Comparison of ENCODE assay signal across 36 cellular contexts in the genomic region with DNA sequence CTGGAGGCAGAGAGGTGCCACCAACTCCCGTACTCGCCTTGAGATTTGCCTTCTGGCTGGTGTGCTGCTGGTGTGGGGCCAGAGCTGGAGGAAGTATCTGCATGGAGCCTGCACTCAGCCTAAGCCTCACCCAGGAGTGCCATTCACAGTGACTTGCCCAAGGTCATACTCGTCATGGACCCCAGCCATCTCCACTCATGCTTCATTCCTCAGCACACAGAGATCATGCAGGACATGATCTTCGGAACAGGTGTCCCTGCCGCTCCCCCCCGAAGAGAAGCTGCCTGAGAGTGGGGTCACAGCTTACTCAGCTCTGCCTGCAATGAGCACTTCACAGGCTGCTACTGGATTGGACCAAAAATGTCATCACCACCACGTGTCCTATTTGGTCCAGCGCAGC.
"Had no signal": no experiment of that assay in that cellular context is flagged by ENCODE, and none has a peak within 500 bp of the region (broad histone marks: within the 10 kb centered on the region; RNA-seq: fewer than 3 reads in every experiment).

No MANE protein-coding gene starts in this region.

- H3K4me1 ChIP-seq: SJCRH30 had no signal

- H3K4me3 Mint-ChIP-seq: activated B cell treated with CpG ODN at 0.5 μM for 24 hours; activated CD4-positive, alpha-beta memory T cell treated with anti-CD3 and anti-CD28 coated beads for 36 hours; activated naive CD4-positive, alpha-beta T cell treated with anti-CD3 and anti-CD28 coated beads for 36 hours; activated T-cell treated with anti-CD3 and anti-CD28 coated beads, Interleukin-2, amount 50 U/mL, for 4 hours; activated T-helper 1 cell treated with anti-CD3 and anti-CD28 coated beads, Interleukin-12 subunit alpha, Interleukin-12 subunit beta, Interleukin-2, Interleukin-4 antibody, amounts not matched to agents 30 ng/mL and 10 ng/mL and 1 ng/mL, durations not matched to agents 14 hours and 24 hours and 36 hours; brain had no signal

- H3K9me3 Mint-ChIP-seq: activated B cell treated with CpG ODN at 0.5 μM for 24 hours; activated CD4-positive, alpha-beta memory T cell treated with anti-CD3 and anti-CD28 coated beads for 36 hours; activated naive CD4-positive, alpha-beta T cell treated with anti-CD3 and anti-CD28 coated beads for 36 hours; activated naive CD4-positive, alpha-beta T cell treated with anti-CD3 and anti-CD28 coated beads, Interleukin-2, amount 50 U/mL, for 72 hours; activated T-cell treated with anti-CD3 and anti-CD28 coated beads, Interleukin-2, amount 50 U/mL, for 4 hours; activated T-helper 1 cell treated with anti-CD3 and anti-CD28 coated beads, Interleukin-12 subunit alpha, Interleukin-12 subunit beta, Interleukin-2, Interleukin-4 antibody, amounts not matched to agents 30 ng/mL and 10 ng/mL and 1 ng/mL, durations not matched to agents 14 hours and 24 hours and 36 hours; brain had no signal

- H3K4me1 Mint-ChIP-seq: activated B cell treated with CpG ODN at 0.5 μM for 24 hours had no signal

- H3K27ac Mint-ChIP-seq: activated B cell treated with CpG ODN at 0.5 μM for 24 hours; activated CD4-positive, alpha-beta memory T cell treated with anti-CD3 and anti-CD28 coated beads for 36 hours; activated naive CD4-positive, alpha-beta T cell treated with anti-CD3 and anti-CD28 coated beads for 36 hours; activated T-helper 1 cell treated with anti-CD3 and anti-CD28 coated beads, Interleukin-12 subunit alpha, Interleukin-12 subunit beta, Interleukin-2, Interleukin-4 antibody, amounts not matched to agents 30 ng/mL and 10 ng/mL and 1 ng/mL, durations not matched to agents 14 hours and 24 hours and 36 hours; brain had no signal

- H3K27ac ChIP-seq: KMS-11, SJCRH30, SK-N-MC had no signal

- H3K36me3 ChIP-seq: adrenal gland, SJCRH30 had no signal

- H3K27me3 ChIP-seq: adrenal gland, SJCRH30 had no signal

- H3K4me2 ChIP-seq: KMS-11 had no signal

- H3K27me3 Mint-ChIP-seq: activated B cell treated with CpG ODN at 0.5 μM for 24 hours; activated CD4-positive, alpha-beta memory T cell treated with anti-CD3 and anti-CD28 coated beads for 36 hours; brain had no signal

- H3K36me3 Mint-ChIP-seq: activated CD4-positive, alpha-beta memory T cell treated with anti-CD3 and anti-CD28 coated beads for 36 hours; activated naive CD4-positive, alpha-beta T cell treated with anti-CD3 and anti-CD28 coated beads, Interleukin-2, amount 50 U/mL, for 72 hours; brain had no signal

- FAIRE-seq: RCC 7860, TTC549 had no signal

- H3K9me3 ChIP-seq: adrenal gland, SJCRH30 had no signal

- DNase-seq: activated B cell treated with CpG ODN at 0.5 μM for 24 hours; activated CD4-positive, alpha-beta memory T cell treated with anti-CD3 and anti-CD28 coated beads for 36 hours; activated CD4-positive, alpha-beta T cell treated with anti-CD3 and anti-CD28 coated beads for 4 hours; activated CD4-positive, alpha-beta T cell treated with anti-CD3 and anti-CD28 coated beads, Interleukin-2, amount 50 U/mL, for 1 hour; activated CD4-positive, CD25-positive, alpha-beta regulatory T cell treated with anti-CD3 and anti-CD28 coated beads, Interleukin-2, amount 50 U/mL, for 72 hours; activated CD8-positive, alpha-beta memory T cell treated with anti-CD3 and anti-CD28 coated beads, Interleukin-2, amount 50 U/mL, for 4 hours; activated gamma-delta T cell treated with Interleukin-2 at 50 U/mL for 16 hours; activated naive CD4-positive, alpha-beta T cell treated with anti-CD3 and anti-CD28 coated beads for 36 hours; activated T-cell treated with anti-CD3 and anti-CD28 coated beads for 4 hours; activated T-cell treated with anti-CD3 and anti-CD28 coated beads, Interleukin-2, amount 50 U/mL, for 4 hours; central memory CD4-positive, alpha-beta T cell; MM.1S; MV-4-11; NCI-H1092; NCI-H1417; NCI-H146; NCI-H187; NCI-H2029 treated with DMSO at 0.1 percent for 48 hours; NCI-H2107; NCI-H2171; NCI-H510A; NCI-H526; NCI-H748 treated with DMSO at 0.1 percent for 48 hours; NK-92 treated with Interleukin-12 subunit alpha and Interleukin-12 subunit beta, amount 100 ng/mL, for 24 hours; PC-3; Right ventricle myocardium superior; SJCRH30; T1000 had no signal

- H3K4me3 ChIP-seq: adrenal gland, SJCRH30, SK-N-MC had no signal

- H3K9ac ChIP-seq: KMS-11 had no signal

- ATAC-seq: activated naive CD4-positive, alpha-beta T cell treated with anti-CD3 and anti-CD28 coated beads, Interleukin-2, amount 50 U/mL, for 72 hours; activated T-cell treated with anti-CD3 and anti-CD28 coated beads, Interleukin-2, amount 50 U/mL, for 4 hours; PC-3 had no signal
